In genomic region chr1:107286125-107286524, GRCh38 we compare ENCODE assay signal across 18 cellular contexts.
"Had no signal": no experiment of that assay in that cellular context is flagged by ENCODE, and none has a peak within 500 bp of the region (broad histone marks: within the 10 kb centered on the region; RNA-seq: fewer than 3 reads in every experiment).

No MANE protein-coding gene starts in this region.

- H3K27me3 ChIP-seq: ascending aorta, breast epithelium, gastroesophageal sphincter, heart right ventricle, neural progenitor cell, thyroid gland had no signal

- ATAC-seq: gastroesophageal sphincter, heart right ventricle, left ventricle myocardium superior, mucosa of descending colon had no signal

- DNase-seq: activated CD4-positive, alpha-beta T cell treated with anti-CD3 and anti-CD28 coated beads, Interleukin-2, amount 50 U/mL, for 1 hour; activated CD4-positive, CD25-positive, alpha-beta regulatory T cell; activated CD8-positive, alpha-beta memory T cell treated with anti-CD3 and anti-CD28 coated beads, Interleukin-2, amount 50 U/mL, for 4 hours; activated effector memory CD4-positive, alpha-beta T cell treated with Interleukin-2 at 50 U/mL for 16 hours; activated naive CD4-positive, alpha-beta T cell treated with anti-CD3 and anti-CD28 coated beads, Interleukin-2, amount 10 ng/mL, durations not matched to agents 7 days and 5 days; activated T-cell treated with anti-CD3 and anti-CD28 coated beads, Interleukin-2, amount 50 U/mL, for 48 hours; heart right ventricle; immature natural killer cell; left ventricle myocardium superior; mucosa of descending colon; naive B cell; stimulated activated naive CD4-positive, alpha-beta T cell; thyroid gland had no signal

- H3K9ac ChIP-seq: neural progenitor cell had no signal

- H3K9me3 ChIP-seq: ascending aorta, breast epithelium, gastroesophageal sphincter, heart right ventricle, mucosa of descending colon, thyroid gland had no signal

- H3K4me2 ChIP-seq: neural progenitor cell had no signal

- H3K4me3 ChIP-seq: ascending aorta, breast epithelium, coronary artery, gastroesophageal sphincter, heart right ventricle, mucosa of descending colon, neural progenitor cell, thyroid gland had no signal

- H3K36me3 ChIP-seq: ascending aorta, breast epithelium, gastroesophageal sphincter, heart right ventricle, neural progenitor cell, thyroid gland had no signal

- H3K27ac ChIP-seq: ascending aorta, breast epithelium, coronary artery, gastroesophageal sphincter, heart right ventricle, neural progenitor cell, thyroid gland had no signal

- H2AFZ ChIP-seq: neural progenitor cell had no signal

- H3K4me1 ChIP-seq: ascending aorta, breast epithelium, gastroesophageal sphincter, heart right ventricle, neural progenitor cell, thyroid gland had no signal
